In genomic region chr19:15403151-15403531, GRCh38 we compare ENCODE assay signal across 2 cellular contexts.
A peak's percentile ranks its signal among the peaks of the same experiment; 100 is the strongest.
TF ChIP-seq lines count a peak whose summit lies in the region.

No MANE protein-coding gene starts in this region.

TF ChIP-seq in HEK293, 187 proteins besides CTCF, POLR2A, EP300 and RAD21:
- no peak for TF ChIP-seq PRDM10 (tag by site-specific recombination; IDR thresholded peaks at IDR 0.05)
- TF ChIP-seq ZIC2 (tag by site-specific recombination; IDR thresholded peaks at IDR 0.05), result peak; percentile 89

TF ChIP-seq in K562, 482 proteins besides CTCF, POLR2A, EP300 and RAD21:
- TF ChIP-seq ETV1 (tag; conservative IDR thresholded peaks at IDR 0.05; ENCODE audit: low read depth) (no peak), RBFOX2 (IDR thresholded peaks at IDR 0.05; ENCODE audit: low read depth, low read length) (0 out of 2 replicates have a peak, but pooled peaks have one; percentile 13)
